Comparison of ENCODE assay signal across 17 cellular contexts in genomic region chr11:76657139-76657823, GRCh38. TPM values are rescaled to one million over a fixed set of nuclear protein-coding genes. Genes with fewer than 3 reads are reported as not detected.
DNase-seq lines count a peak whose midpoint lies in the region; ATAC-seq and TF ChIP-seq lines count a peak whose summit lies in the region.
"Had no signal": no experiment of that assay in that cellular context is flagged by ENCODE, and none has a peak within 500 bp of the region (broad histone marks: within the 10 kb centered on the region; RNA-seq: fewer than 3 reads in every experiment).

No MANE protein-coding gene starts in this region.

- no peak overlapping the region for H3K9ac ChIP-seq in neural progenitor cell

- intact Hi-C loops in activated CD4-positive, alpha-beta memory T cell treated with anti-CD3 and anti-CD28 coated beads for 36 hours (cut with micrococcal nuclease), result no loop called here
- intact Hi-C loops in esophagus squamous epithelium (cut with DNase I), result no loop called here

- H3K36me3 Mint-ChIP-seq in activated CD4-positive, alpha-beta memory T cell treated with anti-CD3 and anti-CD28 coated beads for 36 hours, result no peaks in the 10 kb centered on the region
- H3K36me3 Mint-ChIP-seq in activated CD4-positive, alpha-beta memory T cell treated with anti-CD3 and anti-CD28 coated beads, Interleukin-2, amount 10 ng/mL, durations not matched to agents 7 days and 5 days (ENCODE audit: low read depth), result no peaks in the 10 kb centered on the region
- H3K36me3 Mint-ChIP-seq in neural progenitor cell (no peaks in the 10 kb centered on the region), type B pancreatic cell (no peaks in the 10 kb centered on the region)
- H3K36me3 Mint-ChIP-seq: CD8-positive, alpha-beta memory T cell had no signal

- H3K27ac Mint-ChIP-seq in activated CD4-positive, alpha-beta memory T cell treated with anti-CD3 and anti-CD28 coated beads for 36 hours, result no peak overlapping the region
- H3K27ac Mint-ChIP-seq in activated CD4-positive, alpha-beta memory T cell treated with anti-CD3 and anti-CD28 coated beads, Interleukin-2, amount 10 ng/mL, durations not matched to agents 7 days and 5 days, result no peak overlapping the region
- H3K27ac Mint-ChIP-seq in neural progenitor cell, result peak overlapping the region; percentile 85
- peak overlapping the region; percentile 26 for H3K27ac Mint-ChIP-seq in type B pancreatic cell
- H3K27ac Mint-ChIP-seq: activated T-helper 1 cell treated with anti-CD3 and anti-CD28 coated beads, Interleukin-12 subunit alpha, Interleukin-12 subunit beta, Interleukin-2, Interleukin-4 antibody, amounts not matched to agents 30 ng/mL and 10 ng/mL and 1 ng/mL, durations not matched to agents 14 hours and 24 hours and 36 hours; T-helper 1 cell treated with Interleukin-12 subunit alpha and Interleukin-12 subunit beta and Interleukin-4 antibody, amounts not matched to agents 30 μg/mL and 1 μg/mL, for 36 hours had no signal

- ATAC-seq in GM21576 (IDR thresholded peaks at IDR 0.05; ENCODE audit: unreplicated experiment), result no peak

- H3K79me2 ChIP-seq in neural progenitor cell (ENCODE audit: low read depth), result no peaks in the 10 kb centered on the region

- H3K4me1 Mint-ChIP-seq in activated CD4-positive, alpha-beta memory T cell treated with anti-CD3 and anti-CD28 coated beads for 36 hours (ENCODE audit: low read depth), result no peaks in the 10 kb centered on the region
- H3K4me1 Mint-ChIP-seq in activated CD4-positive, alpha-beta memory T cell treated with anti-CD3 and anti-CD28 coated beads, Interleukin-2, amount 10 ng/mL, durations not matched to agents 7 days and 5 days, result no peaks in the 10 kb centered on the region
- H3K4me1 Mint-ChIP-seq in neural progenitor cell (peaks cover 21% of the 10 kb centered on the region), type B pancreatic cell (ENCODE audit: unreplicated experiment) (peaks cover 11% of the 10 kb centered on the region)
- H3K4me1 Mint-ChIP-seq: CD8-positive, alpha-beta memory T cell had no signal

- WGBS in esophagus squamous epithelium, 2 donors, result 71 to 74% methylated on average over 12 to 14 of the region's 14 CpGs

- POLR2A ChIA-PET in activated CD4-positive, alpha-beta memory T cell treated with anti-CD3 and anti-CD28 coated beads for 36 hours (lab: Charles Lee), result no interaction called here
- POLR2A ChIA-PET in activated CD4-positive, alpha-beta memory T cell treated with anti-CD3 and anti-CD28 coated beads, Interleukin-2, amount 10 ng/mL, durations not matched to agents 7 days and 5 days (lab: Charles Lee), result no interaction called here

- no peak overlapping the region for H3K4me2 ChIP-seq in neural progenitor cell

- CTCF ChIA-PET in activated CD4-positive, alpha-beta memory T cell treated with anti-CD3 and anti-CD28 coated beads for 36 hours (lab: Charles Lee), result no interaction called here
- CTCF ChIA-PET in activated CD4-positive, alpha-beta memory T cell treated with anti-CD3 and anti-CD28 coated beads, Interleukin-2, amount 10 ng/mL, durations not matched to agents 7 days and 5 days (lab: Charles Lee), result no interaction called here

- no peaks in the 10 kb centered on the region for H3K9me3 ChIP-seq in esophagus squamous epithelium
- H3K9me3 ChIP-seq in neural progenitor cell (ENCODE audit: low read depth), result no peaks in the 10 kb centered on the region
- H3K9me3 ChIP-seq: mucosa of descending colon had no signal

- H3K36me3 ChIP-seq in esophagus squamous epithelium (peaks cover 0 to 27% (median 0%) of the 10 kb centered on the region in 3 donors), neural progenitor cell (no peaks in the 10 kb centered on the region)

- H3K27ac ChIP-seq in esophagus squamous epithelium (peak overlapping the region in 3 of 4 donors; percentile 23 to 45 (median 42)), neural progenitor cell (no peak overlapping the region)

- H2AFZ ChIP-seq in neural progenitor cell (replicated peaks), result no peak overlapping the region

- no peaks in the 10 kb centered on the region for H3K9me3 Mint-ChIP-seq in activated CD4-positive, alpha-beta memory T cell treated with anti-CD3 and anti-CD28 coated beads for 36 hours
- no peaks in the 10 kb centered on the region for H3K9me3 Mint-ChIP-seq in activated CD4-positive, alpha-beta memory T cell treated with anti-CD3 and anti-CD28 coated beads, Interleukin-2, amount 10 ng/mL, durations not matched to agents 7 days and 5 days
- no peaks in the 10 kb centered on the region for H3K9me3 Mint-ChIP-seq in neural progenitor cell
- no peaks in the 10 kb centered on the region for H3K9me3 Mint-ChIP-seq in type B pancreatic cell
- H3K9me3 Mint-ChIP-seq: activated T-helper 1 cell treated with anti-CD3 and anti-CD28 coated beads, Interleukin-12 subunit alpha, Interleukin-12 subunit beta, Interleukin-2, Interleukin-4 antibody, amounts not matched to agents 30 ng/mL and 10 ng/mL and 1 ng/mL, durations not matched to agents 14 hours and 24 hours and 36 hours; CD8-positive, alpha-beta memory T cell; T-helper 1 cell treated with Interleukin-12 subunit alpha and Interleukin-12 subunit beta and Interleukin-4 antibody, amounts not matched to agents 30 μg/mL and 1 μg/mL, for 36 hours had no signal

- H3K4me1 ChIP-seq in esophagus squamous epithelium (peaks cover 0 to 69% (median 37%) of the 10 kb centered on the region in 3 donors), neural progenitor cell (no peaks in the 10 kb centered on the region)

- TF ChIP-seq POLR2A in esophagus squamous epithelium (IDR thresholded peaks at IDR 0.05), result no peak

- H3F3A ChIP-seq in neural progenitor cell (ENCODE audit: low read depth), result no peaks in the 10 kb centered on the region

- H4K20me1 ChIP-seq in neural progenitor cell (ENCODE audit: low read depth), result no peaks in the 10 kb centered on the region

- H3K4me3 Mint-ChIP-seq in activated CD4-positive, alpha-beta memory T cell treated with anti-CD3 and anti-CD28 coated beads for 36 hours, result no peak overlapping the region
- no peak overlapping the region for H3K4me3 Mint-ChIP-seq in activated CD4-positive, alpha-beta memory T cell treated with anti-CD3 and anti-CD28 coated beads, Interleukin-2, amount 10 ng/mL, durations not matched to agents 7 days and 5 days
- H3K4me3 Mint-ChIP-seq in neural progenitor cell, result no peak overlapping the region
- no peak overlapping the region for H3K4me3 Mint-ChIP-seq in type B pancreatic cell
- H3K4me3 Mint-ChIP-seq: activated T-helper 1 cell treated with anti-CD3 and anti-CD28 coated beads, Interleukin-12 subunit alpha, Interleukin-12 subunit beta, Interleukin-2, Interleukin-4 antibody, amounts not matched to agents 30 ng/mL and 10 ng/mL and 1 ng/mL, durations not matched to agents 14 hours and 24 hours and 36 hours; CD8-positive, alpha-beta memory T cell; T-helper 1 cell treated with Interleukin-12 subunit alpha and Interleukin-12 subunit beta and Interleukin-4 antibody, amounts not matched to agents 30 μg/mL and 1 μg/mL, for 36 hours had no signal

- H3K27me3 ChIP-seq in esophagus squamous epithelium, result no peaks in the 10 kb centered on the region
- H3K27me3 ChIP-seq in neural progenitor cell, result no peaks in the 10 kb centered on the region

- no peak overlapping the region for H3K4me3 ChIP-seq in esophagus squamous epithelium
- H3K4me3 ChIP-seq in neural progenitor cell, result no peak overlapping the region
- H3K4me3 ChIP-seq: mucosa of descending colon had no signal

- H3K27me3 Mint-ChIP-seq in activated CD4-positive, alpha-beta memory T cell treated with anti-CD3 and anti-CD28 coated beads for 36 hours, result peaks cover 2% of the 10 kb centered on the region
- no peaks in the 10 kb centered on the region for H3K27me3 Mint-ChIP-seq in activated CD4-positive, alpha-beta memory T cell treated with anti-CD3 and anti-CD28 coated beads, Interleukin-2, amount 10 ng/mL, durations not matched to agents 7 days and 5 days
- peaks cover 10% of the 10 kb centered on the region for H3K27me3 Mint-ChIP-seq in neural progenitor cell (ENCODE audit: insufficient read depth, low read depth)
- no peaks in the 10 kb centered on the region for H3K27me3 Mint-ChIP-seq in type B pancreatic cell

- TF ChIP-seq CTCF in esophagus squamous epithelium (IDR thresholded peaks at IDR 0.05), result no peak
- no peak for TF ChIP-seq CTCF in neural progenitor cell (IDR thresholded peaks at IDR 0.05)
- no peak for TF ChIP-seq CTCF in type B pancreatic cell (conservative IDR thresholded peaks at IDR 0.05)

- peak; percentile 6 for DNase-seq in activated CD4-positive, alpha-beta memory T cell treated with anti-CD3 and anti-CD28 coated beads for 36 hours
- DNase-seq in activated CD4-positive, alpha-beta memory T cell treated with anti-CD3 and anti-CD28 coated beads, Interleukin-2, amount 10 ng/mL, durations not matched to agents 7 days and 5 days, result no peak
- DNase-seq in esophagus squamous epithelium (lab: John Stamatoyannopoulos, UW) (no peak), neural progenitor cell (ENCODE audit: low spot score) (no peak), type B pancreatic cell (ENCODE audit: extremely low spot score, unreplicated experiment) (no peak), NCI-H2107 (lab: John Stamatoyannopoulos, UW) (no peak)
- DNase-seq in stimulated activated CD4-positive, alpha-beta T cell treated with anti-CD3 and anti-CD28 coated beads, Interleukin-1b, Interleukin-23, amount 100 ng/mL, for 48 hours, result no peak
- DNase-seq: 8988T; CD8-positive, alpha-beta memory T cell; GDM1; mucosa of descending colon; NCI-H1694; NCI-H524 treated with DMSO at 0.1 percent for 48 hours; RPMI8226 had no signal

RNA-seq across cellular contexts. Expression of gene LRRC32, which starts 13.3 kb away (rescaled TPM):
- 10 to 100 TPM; 11.2 to 12.3 TPM for total RNA-seq in activated CD4-positive, alpha-beta memory T cell treated with anti-CD3 and anti-CD28 coated beads for 36 hours
- total RNA-seq in activated CD4-positive, alpha-beta memory T cell treated with anti-CD3 and anti-CD28 coated beads, Interleukin-2, amount 10 ng/mL, durations not matched to agents 7 days and 5 days, result 1 to 10 TPM; 7.1 to 7.4 TPM
- total RNA-seq in esophagus squamous epithelium (10 to 100 TPM in 2 of 4 donors, 1 to 10 TPM in 2; 3.0 to 23.4 (median 8.5) TPM), neural progenitor cell (ENCODE audit: low replicate concordance) (0.21 and 1.1 TPM in 2 replicates), type B pancreatic cell (ENCODE audit: low replicate concordance) (4.3 and 5.4 TPM in 2 replicates)

Comparison
In these comparisons a context has a peak if more than half of its experiments do, and no peak if none do; other contexts are left out.
1. H3K27ac Mint-ChIP-seq: peak in neural progenitor cell (single experiment) and type B pancreatic cell (single experiment); none in activated CD4-positive, alpha-beta memory T cell treated with anti-CD3 and anti-CD28 coated beads for 36 hours (single experiment) and activated CD4-positive, alpha-beta memory T cell treated with anti-CD3 and anti-CD28 coated beads, Interleukin-2, amount 10 ng/mL, durations not matched to agents 7 days and 5 days (single experiment).